1 cellular context compared by ENCODE assay signal in the genomic region with DNA sequence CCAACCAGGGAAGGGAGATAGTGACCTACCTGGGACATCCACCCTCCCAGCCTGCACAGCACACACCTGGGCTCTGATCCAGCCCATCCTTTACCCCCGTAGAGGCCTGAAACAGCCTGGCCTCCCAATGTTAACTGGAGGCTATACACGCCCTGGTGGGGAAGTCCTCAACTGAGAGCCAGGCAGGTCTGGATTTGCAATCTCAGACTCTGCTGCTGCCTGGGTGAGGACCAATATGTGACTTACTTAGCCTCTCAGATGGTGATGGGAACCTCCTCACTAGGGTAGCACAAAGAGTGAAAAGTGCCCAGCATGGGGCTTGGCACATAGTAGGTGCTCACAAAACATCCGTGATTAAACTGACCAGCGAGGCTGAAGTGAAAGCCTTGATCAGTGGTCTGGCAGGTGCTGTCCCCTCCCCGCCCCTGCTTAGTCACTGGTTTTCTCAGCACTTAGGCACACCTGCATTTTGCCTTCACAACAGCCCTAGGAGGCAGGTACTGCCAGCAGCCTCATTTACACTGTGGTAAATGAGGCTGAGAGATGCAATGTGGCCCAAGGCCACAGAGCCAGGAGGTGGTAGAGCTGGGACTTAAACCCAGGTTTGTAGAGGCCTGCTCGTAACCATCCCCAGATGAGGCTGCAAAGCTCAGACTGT.
TF ChIP-seq lines count a peak whose summit lies in the region.

No MANE protein-coding gene starts in this region.

TF ChIP-seq in HepG2, 621 proteins besides CTCF, POLR2A, EP300 and RAD21:
- peak; percentile 49 for TF ChIP-seq ZNF883 (CRISPR knock-in tag; IDR thresholded peaks at IDR 0.05; ENCODE audit: not compliant biosample characterization)
- no peak for TF ChIP-seq ZNF20 (CRISPR knock-in tag; IDR thresholded peaks at IDR 0.05)
- TF ChIP-seq CENPT (CRISPR knock-in tag; IDR thresholded peaks at IDR 0.05; ENCODE audit: low read depth) = no peak
- TF ChIP-seq SMAD1 (CRISPR knock-in tag; IDR thresholded peaks at IDR 0.05; ENCODE audit: borderline replicate concordance, low read depth) = 0 out of 2 replicates have a peak, but pooled peaks have one; percentile 32
- TF ChIP-seq, protein P1, sequence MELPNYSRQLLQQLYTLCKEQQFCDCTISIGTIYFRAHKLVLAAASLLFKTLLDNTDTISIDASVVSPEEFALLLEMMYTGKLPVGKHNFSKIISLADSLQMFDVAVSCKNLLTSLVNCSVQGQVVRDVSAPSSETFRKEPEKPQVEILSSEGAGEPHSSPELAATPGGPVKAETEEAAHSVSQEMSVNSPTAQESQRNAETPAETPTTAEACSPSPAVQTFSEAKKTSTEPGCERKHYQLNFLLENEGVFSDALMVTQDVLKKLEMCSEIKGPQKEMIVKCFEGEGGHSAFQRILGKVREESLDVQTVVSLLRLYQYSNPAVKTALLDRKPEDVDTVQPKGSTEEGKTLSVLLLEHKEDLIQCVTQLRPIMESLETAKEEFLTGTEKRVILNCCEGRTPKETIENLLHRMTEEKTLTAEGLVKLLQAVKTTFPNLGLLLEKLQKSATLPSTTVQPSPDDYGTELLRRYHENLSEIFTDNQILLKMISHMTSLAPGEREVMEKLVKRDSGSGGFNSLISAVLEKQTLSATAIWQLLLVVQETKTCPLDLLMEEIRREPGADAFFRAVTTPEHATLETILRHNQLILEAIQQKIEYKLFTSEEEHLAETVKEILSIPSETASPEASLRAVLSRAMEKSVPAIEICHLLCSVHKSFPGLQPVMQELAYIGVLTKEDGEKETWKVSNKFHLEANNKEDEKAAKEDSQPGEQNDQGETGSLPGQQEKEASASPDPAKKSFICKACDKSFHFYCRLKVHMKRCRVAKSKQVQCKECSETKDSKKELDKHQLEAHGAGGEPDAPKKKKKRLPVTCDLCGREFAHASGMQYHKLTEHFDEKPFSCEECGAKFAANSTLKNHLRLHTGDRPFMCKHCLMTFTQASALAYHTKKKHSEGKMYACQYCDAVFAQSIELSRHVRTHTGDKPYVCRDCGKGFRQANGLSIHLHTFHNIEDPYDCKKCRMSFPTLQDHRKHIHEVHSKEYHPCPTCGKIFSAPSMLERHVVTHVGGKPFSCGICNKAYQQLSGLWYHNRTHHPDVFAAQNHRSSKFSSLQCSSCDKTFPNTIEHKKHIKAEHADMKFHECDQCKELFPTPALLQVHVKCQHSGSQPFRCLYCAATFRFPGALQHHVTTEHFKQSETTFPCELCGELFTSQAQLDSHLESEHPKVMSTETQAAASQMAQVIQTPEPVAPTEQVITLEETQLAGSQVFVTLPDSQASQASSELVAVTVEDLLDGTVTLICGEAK (IDR thresholded peaks at IDR 0.05) = no peak
- TF ChIP-seq, protein P1 (CRISPR knock-in tag; IDR thresholded peaks at IDR 0.05) = 0 out of 2 replicates have a peak, but pooled peaks have one; percentile 20
- 0 out of 2 replicates have a peak, but pooled peaks have one; percentile 21 for TF ChIP-seq NRL (CRISPR knock-in tag; IDR thresholded peaks at IDR 0.05; ENCODE audit: borderline replicate concordance)
- TF ChIP-seq ATF7 (IDR thresholded peaks at IDR 0.05) = no peak
- TF ChIP-seq ATF7 (CRISPR knock-in tag; IDR thresholded peaks at IDR 0.05) = 0 out of 2 replicates have a peak, but pooled peaks have one; percentile 50
- TF ChIP-seq, protein P2, sequence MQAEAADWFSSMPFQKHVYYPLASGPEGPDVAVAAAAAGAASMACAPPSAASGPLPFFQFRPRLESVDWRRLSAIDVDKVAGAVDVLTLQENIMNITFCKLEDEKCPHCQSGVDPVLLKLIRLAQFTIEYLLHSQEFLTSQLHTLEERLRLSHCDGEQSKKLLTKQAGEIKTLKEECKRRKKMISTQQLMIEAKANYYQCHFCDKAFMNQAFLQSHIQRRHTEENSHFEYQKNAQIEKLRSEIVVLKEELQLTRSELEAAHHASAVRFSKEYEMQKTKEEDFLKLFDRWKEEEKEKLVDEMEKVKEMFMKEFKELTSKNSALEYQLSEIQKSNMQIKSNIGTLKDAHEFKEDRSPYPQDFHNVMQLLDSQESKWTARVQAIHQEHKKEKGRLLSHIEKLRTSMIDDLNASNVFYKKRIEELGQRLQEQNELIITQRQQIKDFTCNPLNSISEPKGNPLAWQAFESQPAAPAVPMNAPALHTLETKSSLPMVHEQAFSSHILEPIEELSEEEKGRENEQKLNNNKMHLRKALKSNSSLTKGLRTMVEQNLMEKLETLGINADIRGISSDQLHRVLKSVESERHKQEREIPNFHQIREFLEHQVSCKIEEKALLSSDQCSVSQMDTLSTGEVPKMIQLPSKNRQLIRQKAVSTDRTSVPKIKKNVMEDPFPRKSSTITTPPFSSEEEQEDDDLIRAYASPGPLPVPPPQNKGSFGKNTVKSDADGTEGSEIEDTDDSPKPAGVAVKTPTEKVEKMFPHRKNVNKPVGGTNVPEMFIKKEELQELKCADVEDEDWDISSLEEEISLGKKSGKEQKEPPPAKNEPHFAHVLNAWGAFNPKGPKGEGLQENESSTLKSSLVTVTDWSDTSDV (CRISPR knock-in tag; IDR thresholded peaks at IDR 0.05) = peak; percentile 74; the same call in 1 of the 2 replicates
- no peak for TF ChIP-seq SMAD3 (CRISPR knock-in tag; IDR thresholded peaks at IDR 0.05)
- peak; percentile 85 for TF ChIP-seq ZKSCAN1 (IDR thresholded peaks at IDR 0.05; ENCODE audit: low read length)
